ENCODE assay signal across 19 cellular contexts in the genomic region with DNA sequence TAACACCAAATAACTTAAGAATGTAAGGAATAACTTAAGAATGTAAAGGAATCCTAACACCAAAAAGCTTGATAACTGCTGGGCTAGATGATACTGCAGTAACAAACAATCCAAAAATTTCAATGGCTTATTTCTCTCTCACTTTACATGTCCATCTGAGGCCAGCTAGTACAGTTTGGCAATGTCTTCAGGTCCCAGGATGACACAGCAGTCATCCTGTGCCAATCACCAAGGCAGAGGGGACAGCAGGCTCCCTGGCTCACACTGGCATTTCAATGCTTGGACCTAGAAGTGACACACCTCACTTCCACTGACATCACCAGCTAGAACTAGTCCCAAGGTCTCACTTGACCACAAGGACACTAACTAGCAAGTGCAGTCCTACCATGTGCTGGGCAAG. TPM values are rescaled to one million over a fixed set of nuclear protein-coding genes. Genes with fewer than 3 reads are reported as not detected.
A peak's percentile ranks its signal among the peaks of the same experiment; 100 is the strongest.
DNase-seq lines count a peak whose midpoint lies in the region; ATAC-seq and TF ChIP-seq lines count a peak whose summit lies in the region.
"Had no signal": no experiment of that assay in that cellular context is flagged by ENCODE, and none has a peak within 500 bp of the region (broad histone marks: within the 10 kb centered on the region; RNA-seq: fewer than 3 reads in every experiment).

No MANE protein-coding gene starts in this region.

- H3K27ac Mint-ChIP-seq in chondrocyte (ENCODE audit: unreplicated experiment): peak overlapping the region; percentile 92
- H3K27ac Mint-ChIP-seq in naive thymus-derived CD4-positive, alpha-beta T cell: no peak overlapping the region
- H3K27ac Mint-ChIP-seq: neural progenitor cell had no signal

- no peak for ATAC-seq in naive thymus-derived CD4-positive, alpha-beta T cell
- no peak for ATAC-seq in right lobe of liver

- H3K27me3 Mint-ChIP-seq in chondrocyte (ENCODE audit: low read depth): no peaks in the 10 kb centered on the region
- H3K27me3 Mint-ChIP-seq in naive thymus-derived CD4-positive, alpha-beta T cell: no peaks in the 10 kb centered on the region
- H3K27me3 Mint-ChIP-seq: brain had no signal

- H3K4me1 ChIP-seq in left ventricle myocardium inferior (peaks cover 37% of the 10 kb centered on the region), skeletal muscle tissue (ENCODE audit: control insufficient read depth in 3 of 3, insufficient read depth in 3 of 3, low read length in 3 of 3) (peaks cover 10 to 18% (median 11%) of the 10 kb centered on the region in 3 donors), right lobe of liver (no peaks in the 10 kb centered on the region)
- H3K4me1 ChIP-seq in naive thymus-derived CD4-positive, alpha-beta T cell (ENCODE audit: control insufficient read depth in 2 of 2, insufficient read depth in 2 of 2, low read length in 2 of 2): no peaks in the 10 kb centered on the region

- H3K36me3 ChIP-seq in left ventricle myocardium inferior (no peaks in the 10 kb centered on the region), skeletal muscle tissue (ENCODE audit: control insufficient read depth in 3 of 3, insufficient read depth in 3 of 3, low read length in 3 of 3) (peaks cover 0 to 10% (median 0%) of the 10 kb centered on the region in 3 donors), right lobe of liver (no peaks in the 10 kb centered on the region)
- no peaks in the 10 kb centered on the region for H3K36me3 ChIP-seq in naive thymus-derived CD4-positive, alpha-beta T cell (ENCODE audit: control insufficient read depth in 2 of 3, insufficient read depth in 3 of 3, low read length in 3 of 3)
- H3K36me3 ChIP-seq: neural progenitor cell, sigmoid colon had no signal

- no peaks in the 10 kb centered on the region for H3K36me3 Mint-ChIP-seq in chondrocyte (ENCODE audit: low read depth)
- H3K36me3 Mint-ChIP-seq in naive thymus-derived CD4-positive, alpha-beta T cell: peaks cover 0 to 9% (median 0%) of the 10 kb centered on the region in 5 donors
- H3K36me3 Mint-ChIP-seq: brain had no signal

- H3K4me1 Mint-ChIP-seq in chondrocyte (ENCODE audit: low read depth): peaks cover 45% of the 10 kb centered on the region
- H3K4me1 Mint-ChIP-seq in naive thymus-derived CD4-positive, alpha-beta T cell: peaks cover 11 to 37% (median 17%) of the 10 kb centered on the region in 7 donors
- H3K4me1 Mint-ChIP-seq: brain had no signal

- CTCF ChIA-PET in naive thymus-derived CD4-positive, alpha-beta T cell (lab: Charles Lee): no interaction called here

- no peak for TF ChIP-seq POLR2A in right lobe of liver (IDR thresholded peaks at IDR 0.05)

- DNase-seq in HK-2 (ENCODE audit: unreplicated experiment) (peak; percentile 14), chondrocyte (ENCODE audit: low spot score) (no peak), left ventricle myocardium inferior (no peak), right lobe of liver (no peak), NCI-H2227 treated with DMSO at 0.1 percent for 48 hours (lab: John Stamatoyannopoulos, UW) (no peak)
- no peak for DNase-seq in naive thymus-derived CD4-positive, alpha-beta T cell
- DNase-seq: activated CD4-positive, alpha-beta T cell treated with anti-CD3 and anti-CD28 coated beads, Interleukin-2, amount 50 U/mL, for 1 hour; activated naive CD4-positive, alpha-beta T cell treated with Interleukin-2 at 50 U/mL for 16 hours; C1 segment of cervical spinal cord; DMS153; NCI-H2081; NCI-H526; sigmoid colon; stimulated activated CD4-positive, alpha-beta T cell treated with anti-CD3 and anti-CD28 coated beads, Interleukin-4, amount 100 ng/mL, for 24 hours; stimulated activated CD8-positive, alpha-beta memory T cell treated with anti-CD3 and anti-CD28 coated beads, Interleukin-4, amount 100 ng/mL, for 48 hours had no signal

- H3K9ac ChIP-seq in skeletal muscle tissue (ENCODE audit: low read depth in 1 of 3, low read length in 3 of 3): peak overlapping the region in 1 of 3 donors; percentile 12
- H3K9ac ChIP-seq: neural progenitor cell had no signal

- POLR2A ChIA-PET in naive thymus-derived CD4-positive, alpha-beta T cell (lab: Charles Lee): no interaction called here

- H3K4me3 ChIP-seq in left ventricle myocardium inferior: no peak overlapping the region
- H3K4me3 ChIP-seq in skeletal muscle tissue (ENCODE audit: low read length in 3 of 3): no peak overlapping the region
- H3K4me3 ChIP-seq in naive thymus-derived CD4-positive, alpha-beta T cell (ENCODE audit: low read length): no peak overlapping the region
- H3K4me3 ChIP-seq in right lobe of liver: no peak overlapping the region
- H3K4me3 ChIP-seq: lung, neural progenitor cell, sigmoid colon had no signal

- no peaks in the 10 kb centered on the region for H3K9me3 ChIP-seq in left ventricle myocardium inferior (replicated peaks)
- no peaks in the 10 kb centered on the region for H3K9me3 ChIP-seq in skeletal muscle tissue (ENCODE audit: control insufficient read depth in 3 of 3, low read length in 3 of 3)
- no peaks in the 10 kb centered on the region for H3K9me3 ChIP-seq in naive thymus-derived CD4-positive, alpha-beta T cell (ENCODE audit: control insufficient read depth in 2 of 3, low read length in 3 of 3)
- H3K9me3 ChIP-seq in right lobe of liver: no peaks in the 10 kb centered on the region
- H3K9me3 ChIP-seq: sigmoid colon had no signal

- TF ChIP-seq CTCF in chondrocyte (IDR thresholded peaks at IDR 0.05) (no peak), left ventricle myocardium inferior (IDR thresholded peaks at IDR 0.05; ENCODE audit: borderline replicate concordance) (no peak), right lobe of liver (IDR thresholded peaks at IDR 0.05) (no peak)

- no peaks in the 10 kb centered on the region for H3K9me3 Mint-ChIP-seq in chondrocyte (ENCODE audit: low read depth)
- H3K9me3 Mint-ChIP-seq in naive thymus-derived CD4-positive, alpha-beta T cell: no peaks in the 10 kb centered on the region
- H3K9me3 Mint-ChIP-seq: brain, neural progenitor cell had no signal

- H3K27ac ChIP-seq in left ventricle myocardium inferior (replicated peaks): peak overlapping the region; percentile 53
- H3K27ac ChIP-seq in skeletal muscle tissue (ENCODE audit: low read depth, low read length): peak overlapping the region; percentile 28
- H3K27ac ChIP-seq in naive thymus-derived CD4-positive, alpha-beta T cell (ENCODE audit: low read depth, low read length): no peak overlapping the region
- no peak overlapping the region for H3K27ac ChIP-seq in right lobe of liver
- H3K27ac ChIP-seq: neural progenitor cell, sigmoid colon had no signal

- H3K27me3 ChIP-seq in left ventricle myocardium inferior (ENCODE audit: low read depth): no peaks in the 10 kb centered on the region
- H3K27me3 ChIP-seq in skeletal muscle tissue (ENCODE audit: control insufficient read depth in 3 of 3, insufficient read depth in 3 of 3, low read length in 3 of 3): no peaks in the 10 kb centered on the region
- no peaks in the 10 kb centered on the region for H3K27me3 ChIP-seq in naive thymus-derived CD4-positive, alpha-beta T cell (ENCODE audit: control insufficient read depth in 2 of 2, insufficient read depth in 2 of 2, low read length in 2 of 2)
- H3K27me3 ChIP-seq in right lobe of liver: no peaks in the 10 kb centered on the region
- H3K27me3 ChIP-seq: neural progenitor cell, sigmoid colon had no signal

- no peak overlapping the region for H3K4me3 Mint-ChIP-seq in chondrocyte (ENCODE audit: unreplicated experiment)
- no peak overlapping the region for H3K4me3 Mint-ChIP-seq in naive thymus-derived CD4-positive, alpha-beta T cell
- H3K4me3 Mint-ChIP-seq: neural progenitor cell had no signal

- intact Hi-C loops in left ventricle myocardium inferior (cut with micrococcal nuclease) (no loop called here), right lobe of liver (cut with DNase I) (no loop called here)
- intact Hi-C loops in naive thymus-derived CD4-positive, alpha-beta T cell (cut with micrococcal nuclease): no loop called here

RNA-seq across cellular contexts. Expression of a gene that starts 15.3 kb away (rescaled TPM):
- 46.3 to 49.7 TPM (median 47.2 TPM) in 3 replicates for total RNA-seq in chondrocyte
- 73.6 TPM for total RNA-seq in left ventricle myocardium inferior
- 26.6 TPM for total RNA-seq in skeletal muscle tissue
- total RNA-seq in naive thymus-derived CD4-positive, alpha-beta T cell: 10 to 100 TPM; 37.2 to 49.7 (median 44.0) TPM
- 10 to 100 TPM; 19.2 to 22.3 TPM for polyA plus RNA-seq in naive thymus-derived CD4-positive, alpha-beta T cell
- 10 to 100 TPM; 24.9 to 36.0 (median 28.6) TPM for total RNA-seq in right lobe of liver

Comparison
In these comparisons a context has a peak if more than half of its experiments do, and no peak if none do; other contexts are left out.
1. H3K27ac ChIP-seq: peak in left ventricle myocardium inferior (single experiment) and skeletal muscle tissue (single experiment); none in naive thymus-derived CD4-positive, alpha-beta T cell (single experiment) and right lobe of liver (0 of 3).